In the genomic region with DNA sequence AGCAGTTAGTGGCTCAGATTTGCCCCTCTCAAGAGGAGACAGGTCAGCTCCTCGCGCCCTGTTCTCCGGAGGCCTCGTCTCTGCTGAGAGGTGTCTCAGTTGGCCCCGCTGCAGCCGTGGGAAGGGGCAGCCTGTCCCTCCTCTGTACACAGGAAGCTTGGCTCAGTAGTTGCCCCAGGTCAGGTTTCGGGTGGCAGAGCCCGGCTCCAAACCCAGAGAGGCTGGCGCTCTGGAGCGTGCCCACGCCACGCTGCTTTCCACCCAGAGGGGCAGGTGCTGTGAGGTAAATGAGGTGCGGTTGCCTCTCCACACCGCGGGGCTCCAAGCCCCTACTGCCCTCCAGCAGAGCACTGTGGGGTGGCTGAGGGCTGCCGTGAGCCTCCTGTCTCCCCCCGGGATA, we compare ENCODE assay signal across 17 cellular contexts. TPM values are rescaled to one million over a fixed set of nuclear protein-coding genes. Genes with fewer than 3 reads are reported as not detected.
A peak's percentile ranks its signal among the peaks of the same experiment; 100 is the strongest.
DNase-seq lines count a peak whose midpoint lies in the region; ATAC-seq and TF ChIP-seq lines count a peak whose summit lies in the region.
"Had no signal": no experiment of that assay in that cellular context is flagged by ENCODE, and none has a peak within 500 bp of the region (broad histone marks: within the 10 kb centered on the region; RNA-seq: fewer than 3 reads in every experiment).

No MANE protein-coding gene starts in this region.

- intact Hi-C loops in psoas muscle (cut with DNase I) = loop anchor here (2.0 to 10.0 kb wide), 2 partner anchors 62 to 486 kb away; no protein-coding TSS in a partner anchor
- intact Hi-C loops in PC-9 (cut with micrococcal nuclease; ENCODE audit: unreplicated experiment) = no loop called here

- no peak overlapping the region for H3K4me3 ChIP-seq in H7 (ENCODE audit: insufficient read depth, low read depth, low read length)
- H3K4me3 ChIP-seq in endodermal cell (ENCODE audit: low read length) = no peak overlapping the region
- H3K4me3 ChIP-seq in psoas muscle = no peak overlapping the region
- no peak overlapping the region for H3K4me3 ChIP-seq in PC-9

- TF ChIP-seq CTCF in GM10248 (IDR thresholded peaks at IDR 0.05; ENCODE audit: control extremely low read depth, extremely low read depth, low read depth, missing control alignments) (no peak), endodermal cell (conservative IDR thresholded peaks at IDR 0.05) (no peak), psoas muscle (IDR thresholded peaks at IDR 0.05) (no peak), PC-9 (conservative IDR thresholded peaks at IDR 0.05) (no peak)

- H3K9me3 Mint-ChIP-seq in endodermal cell = no peaks in the 10 kb centered on the region
- H3K9me3 Mint-ChIP-seq: dendritic cell treated with granulocyte-macrophage colony-stimulating factor and Interleukin-4, amounts not matched to agents 40 ng/mL and 50 ng/mL, for 4 days; IgD-negative memory B cell; naive thymus-derived CD8-positive, alpha-beta T cell; WTC11 had no signal

- H3K9me2 ChIP-seq in PC-9 (ENCODE audit: insufficient read depth) = no peaks in the 10 kb centered on the region

- H2AFZ ChIP-seq in PC-9 = no peak overlapping the region

- no peaks in the 10 kb centered on the region for H3K27me3 Mint-ChIP-seq in endodermal cell (ENCODE audit: insufficient read depth)
- H3K27me3 Mint-ChIP-seq: CD4-positive, CD25-positive, alpha-beta regulatory T cell; dendritic cell treated with granulocyte-macrophage colony-stimulating factor and Interleukin-4, amounts not matched to agents 40 ng/mL and 50 ng/mL, for 4 days; IgD-negative memory B cell; naive thymus-derived CD8-positive, alpha-beta T cell had no signal

- H3K27ac ChIP-seq in endodermal cell (ENCODE audit: low read depth, low read length) (no peak overlapping the region), psoas muscle (peak overlapping the region; percentile 39), PC-9 (no peak overlapping the region)

- no peak overlapping the region for H3K4me2 ChIP-seq in PC-9

- peaks cover 8% of the 10 kb centered on the region for H3K4me1 Mint-ChIP-seq in endodermal cell

- no peaks in the 10 kb centered on the region for H3K9me3 ChIP-seq in endodermal cell (ENCODE audit: control insufficient read depth, low read length)
- no peaks in the 10 kb centered on the region for H3K9me3 ChIP-seq in psoas muscle
- no peaks in the 10 kb centered on the region for H3K9me3 ChIP-seq in PC-9 (ENCODE audit: insufficient read depth, low read depth)

- peaks cover 70% of the 10 kb centered on the region for H3K36me3 Mint-ChIP-seq in endodermal cell (ENCODE audit: low read depth)

- no peaks in the 10 kb centered on the region for H4K20me1 ChIP-seq in PC-9 (ENCODE audit: insufficient read depth)

- H3K4me1 ChIP-seq in endodermal cell (ENCODE audit: control insufficient read depth, insufficient read depth, low read length) (no peaks in the 10 kb centered on the region), psoas muscle (peaks cover 27% of the 10 kb centered on the region), PC-9 (replicated peaks; ENCODE audit: insufficient read depth) (no peaks in the 10 kb centered on the region)

- no peak overlapping the region for H3K4me3 Mint-ChIP-seq in endodermal cell
- H3K4me3 Mint-ChIP-seq: CD4-positive, CD25-positive, alpha-beta regulatory T cell; dendritic cell treated with granulocyte-macrophage colony-stimulating factor and Interleukin-4, amounts not matched to agents 40 ng/mL and 50 ng/mL, for 4 days; IgD-negative memory B cell; naive thymus-derived CD8-positive, alpha-beta T cell; WTC11 had no signal

- peak; percentile 12 to 44 (median 28) for ATAC-seq in psoas muscle
- ATAC-seq: left colon had no signal

- BruUV-seq in PC-9 (replicated peaks; lab: Mats Ljungman, UMichigan) = no TSS peak

- H3K9ac ChIP-seq in endodermal cell (ENCODE audit: extremely low read depth, low read length, poor library complexity, severe bottlenecking) = no peak overlapping the region

- H3K27me3 ChIP-seq in H7 (ENCODE audit: control insufficient read depth, insufficient read depth, low read length) = no peaks in the 10 kb centered on the region
- no peaks in the 10 kb centered on the region for H3K27me3 ChIP-seq in endodermal cell (ENCODE audit: control insufficient read depth, insufficient read depth, low read length, poor library complexity, severe bottlenecking)
- no peaks in the 10 kb centered on the region for H3K27me3 ChIP-seq in psoas muscle (ENCODE audit: insufficient read depth in 3 of 3, low read length in 2 of 3)
- no peaks in the 10 kb centered on the region for H3K27me3 ChIP-seq in PC-9 (ENCODE audit: insufficient read depth, low read depth)

- DNase-seq in GM10248 (ENCODE audit: extremely low spot score) (peak; percentile 9), H7 (peak; percentile 36), endodermal cell (peak; percentile 41), psoas muscle (no peak), NCI-H1930 (lab: John Stamatoyannopoulos, UW) (no peak), NCI-H1417 (lab: John Stamatoyannopoulos, UW) (no peak), PC-9 (no peak)
- DNase-seq: amniotic stem cell; CD4-positive, CD25-positive, alpha-beta regulatory T cell; NCI-H1105 treated with DMSO at 0.1 percent for 48 hours; NCI-H2081 treated with DMSO at 0.1 percent for 48 hours; SW 1271 had no signal

- POLR2A ChIA-PET in GM10248 (lab: Yijun Ruan, JAX) = no interaction called here
- POLR2A ChIA-PET in PC-9 (lab: Charles Lee; ENCODE audit: unreplicated experiment) = no interaction called here

- H3K36me3 ChIP-seq in H7 (replicated peaks; ENCODE audit: control insufficient read depth, insufficient read depth, low read length) (peaks cover 14% of the 10 kb centered on the region), endodermal cell (ENCODE audit: control insufficient read depth, insufficient read depth, low read length) (peaks cover 73% of the 10 kb centered on the region), psoas muscle (ENCODE audit: insufficient read depth in 1 of 2, low read depth in 1 of 2) (peaks cover 0 to 31% of the 10 kb centered on the region in 2 donors), PC-9 (ENCODE audit: low read depth) (0 out of 2 replicates have a peak, but pooled peaks cover 4% of the 10 kb centered on the region)

- WGBS in endodermal cell (ENCODE audit: insufficient coverage in 1 of 2, insufficient read length in 1 of 2), 2 experiments = 89 to 94% methylated on average over 11 to 17 of the region's 17 CpGs
- WGBS in psoas muscle, 3 donors = 36 to 64% (median 38%) methylated on average over 17 of the region's 17 CpGs

- H3K27ac Mint-ChIP-seq in endodermal cell = no peak overlapping the region
- H3K27ac Mint-ChIP-seq: dendritic cell treated with granulocyte-macrophage colony-stimulating factor and Interleukin-4, amounts not matched to agents 40 ng/mL and 50 ng/mL, for 4 days had no signal

- H3K79me2 ChIP-seq in PC-9 (ENCODE audit: low read depth) = 0 out of 2 replicates have a peak, but pooled peaks cover 1% of the 10 kb centered on the region

- CTCF ChIA-PET in GM10248 (lab: Yijun Ruan, JAX) (interaction anchor here (1.6 to 1.7 kb wide), 3 partner anchors 24 to 76 kb away, joined by 3 to 8 read pairs (median 4); no protein-coding TSS in a partner anchor), PC-9 (lab: Charles Lee) (no interaction called here)

- peaks cover 31% of the 10 kb centered on the region; the same call in 1 of the 2 replicates for H3F3A ChIP-seq in PC-9 (ENCODE audit: insufficient read depth, low read depth)

RNA-seq across cellular contexts. Expression of gene DYNLT1, which starts 16.0 kb away (rescaled TPM):
- total RNA-seq in H7 (2014; rRNA removed; shearing (Covaris generic)) = 59.9 and 67.6 TPM in 2 replicates
- 100 to 1,000 TPM; 112 to 148 TPM for total RNA-seq in endodermal cell
- polyA plus RNA-seq in endodermal cell (2013, experiment 1 of 2) = 172 TPM
- 168 TPM for polyA plus RNA-seq in endodermal cell (2013, experiment 2 of 2)
- total RNA-seq in psoas muscle = 100 to 1,000 TPM; 112 to 146 (median 135) TPM
- 100 to 1,000 TPM; 150 to 202 (median 177) TPM for polyA plus RNA-seq in psoas muscle
- 99.6 and 105 TPM in 2 replicates for total RNA-seq in PC-9 (2021)

RNA-seq across cellular contexts. Expression of gene SYTL3, which starts 21.3 kb away (rescaled TPM):
- 0.74 and 1.2 TPM in 2 replicates for total RNA-seq in H7 (2014; rRNA removed; shearing (Covaris generic))
- total RNA-seq in endodermal cell (under 1 TPM; 0.58 to 0.79 TPM), psoas muscle (10 to 100 TPM in 2 of 4 donors, 1 to 10 TPM in 2; 1.9 to 17.3 (median 11.0) TPM), PC-9 (2021) (7.8 and 8.3 TPM in 2 replicates)
- 0.46 TPM for polyA plus RNA-seq in endodermal cell (2013, experiment 1 of 2)
- polyA plus RNA-seq in endodermal cell (2013, experiment 2 of 2) = 0.50 TPM
- 1 to 10 TPM; 1.7 to 4.1 (median 2.2) TPM for polyA plus RNA-seq in psoas muscle

Comparison
In these comparisons a context has a peak if more than half of its experiments do, and no peak if none do; other contexts are left out.
1. DNase-seq: peak in GM10248 (single experiment), H7 (single experiment) and endodermal cell (single experiment); none in psoas muscle (0 of 2), NCI-H1930 (0 of 2), NCI-H1417 (0 of 3) and PC-9 (0 of 2).